In the genomic region with DNA sequence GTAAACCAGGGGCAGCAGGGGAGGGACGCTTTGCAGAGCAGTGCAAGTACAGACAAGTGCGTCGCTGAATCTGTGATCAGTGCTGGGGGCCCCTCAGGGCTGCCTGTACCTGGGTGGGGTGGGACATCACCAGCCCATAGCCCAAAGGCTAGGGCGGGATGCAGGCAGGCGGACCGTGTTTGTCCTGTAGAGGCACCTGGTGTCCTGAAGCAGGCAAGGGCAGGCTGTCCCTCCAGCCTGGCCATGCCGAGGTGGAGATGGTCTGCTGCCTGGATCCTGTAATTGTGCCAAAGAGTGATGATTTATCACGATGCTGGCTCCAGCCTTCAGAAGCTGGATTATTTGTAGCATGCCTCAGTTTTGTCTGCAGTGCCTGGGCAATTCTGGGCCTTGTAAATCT, we compare ENCODE assay signal across 16 cellular contexts.
DNase-seq lines count a peak whose midpoint lies in the region; ATAC-seq and TF ChIP-seq lines count a peak whose summit lies in the region.
"Had no signal": no experiment of that assay in that cellular context is flagged by ENCODE, and none has a peak within 500 bp of the region (broad histone marks: within the 10 kb centered on the region; RNA-seq: fewer than 3 reads in every experiment).

No MANE protein-coding gene starts in this region.

- H3K4me3 Mint-ChIP-seq in brain: peak overlapping the region in 4 of 5 experiments; percentile 18 to 46 (median 26)
- H3K4me3 Mint-ChIP-seq in nephron progenitor cell: peak overlapping the region; percentile 69
- H3K4me3 Mint-ChIP-seq in CD8-positive, alpha-beta T cell: no peak overlapping the region
- H3K4me3 Mint-ChIP-seq: activated naive CD4-positive, alpha-beta T cell treated with anti-CD3 and anti-CD28 coated beads for 36 hours; B cell had no signal

- H3K27ac Mint-ChIP-seq in brain: peak overlapping the region; percentile 45 to 91 (median 82)
- H3K27ac Mint-ChIP-seq in nephron progenitor cell: peak overlapping the region; percentile 86
- H3K27ac Mint-ChIP-seq in CD8-positive, alpha-beta T cell: no peak overlapping the region
- H3K27ac Mint-ChIP-seq: activated naive CD4-positive, alpha-beta T cell treated with anti-CD3 and anti-CD28 coated beads for 36 hours; B cell had no signal

- CTCF ChIA-PET in CD8-positive, alpha-beta T cell (lab: Charles Lee): interaction anchor here (1.4 kb wide), 1 partner anchor 141 kb away, joined by 4 read pairs; no protein-coding TSS in a partner anchor

- no peak overlapping the region for H2AFZ ChIP-seq in osteoblast (ENCODE audit: low read length)

- no peak overlapping the region for H3K4me3 ChIP-seq in BLaER1 treated with 17β-estradiol and CSF1 and Interleukin-3, amounts not matched to agents 10 nM and 100 nM
- no peak overlapping the region for H3K4me3 ChIP-seq in CD8-positive, alpha-beta T cell (ENCODE audit: low read depth, low read length)
- no peak overlapping the region for H3K4me3 ChIP-seq in osteoblast (ENCODE audit: insufficient read depth, low read length)
- H3K4me3 ChIP-seq: body of pancreas, left lung had no signal

- H3K4me1 Mint-ChIP-seq in brain (peaks cover 64% of the 10 kb centered on the region), nephron progenitor cell (peaks cover 95% of the 10 kb centered on the region)
- H3K4me1 Mint-ChIP-seq in CD8-positive, alpha-beta T cell (ENCODE audit: low read depth): peaks cover 4% of the 10 kb centered on the region

- no peaks in the 10 kb centered on the region for H3K79me2 ChIP-seq in osteoblast (ENCODE audit: insufficient read depth, low read length)

- H4K20me1 ChIP-seq in BLaER1 treated with 17β-estradiol and CSF1 and Interleukin-3, amounts not matched to agents 10 nM and 100 nM: peaks cover 0 to 17% (median 0%) of the 10 kb centered on the region in 11 experiments; a peak in 6 of 22 replicates
- H4K20me1 ChIP-seq in osteoblast (ENCODE audit: insufficient read depth, low read length): peaks cover 30% of the 10 kb centered on the region

- H3K27me3 Mint-ChIP-seq in brain: no peaks in the 10 kb centered on the region
- peaks cover 14% of the 10 kb centered on the region for H3K27me3 Mint-ChIP-seq in nephron progenitor cell (ENCODE audit: low read depth, poor library complexity)
- H3K27me3 Mint-ChIP-seq in CD8-positive, alpha-beta T cell (ENCODE audit: low read depth): no peaks in the 10 kb centered on the region

- H3K4me1 ChIP-seq in BLaER1 treated with 17β-estradiol and CSF1 and Interleukin-3, amounts not matched to agents 10 nM and 100 nM: peaks cover 23 to 96% (median 86%) of the 10 kb centered on the region in 10 experiments
- H3K4me1 ChIP-seq in CD8-positive, alpha-beta T cell (ENCODE audit: insufficient read depth, low read length): no peaks in the 10 kb centered on the region
- H3K4me1 ChIP-seq in osteoblast (ENCODE audit: insufficient read depth, low read length): no peaks in the 10 kb centered on the region

- no peaks in the 10 kb centered on the region for H3K9me3 ChIP-seq in BLaER1 treated with 17β-estradiol and CSF1 and Interleukin-3, amounts not matched to agents 10 nM and 100 nM (replicated peaks in 1 of 11)
- H3K9me3 ChIP-seq in CD8-positive, alpha-beta T cell (ENCODE audit: low read length): no peaks in the 10 kb centered on the region
- no peaks in the 10 kb centered on the region for H3K9me3 ChIP-seq in osteoblast (ENCODE audit: low read depth, low read length)
- H3K9me3 ChIP-seq: body of pancreas, left lung had no signal

- H3K36me3 Mint-ChIP-seq in brain (peaks cover 4% of the 10 kb centered on the region), nephron progenitor cell (ENCODE audit: low read depth) (no peaks in the 10 kb centered on the region)
- no peaks in the 10 kb centered on the region for H3K36me3 Mint-ChIP-seq in CD8-positive, alpha-beta T cell

- peak overlapping the region in 3 of 11 experiments; percentile 37 to 41 (median 38); a peak in 3 of 22 replicates for H3K9ac ChIP-seq in BLaER1 treated with 17β-estradiol and CSF1 and Interleukin-3, amounts not matched to agents 10 nM and 100 nM

- peak overlapping the region in 1 of 11 experiments; percentile 28; a peak in 1 of 22 replicates for H3K27ac ChIP-seq in BLaER1 treated with 17β-estradiol and CSF1 and Interleukin-3, amounts not matched to agents 10 nM and 100 nM
- H3K27ac ChIP-seq in CD8-positive, alpha-beta T cell (ENCODE audit: low read depth, low read length): no peak overlapping the region
- no peak overlapping the region for H3K27ac ChIP-seq in osteoblast (ENCODE audit: low read depth, low read length)
- H3K27ac ChIP-seq: body of pancreas, left lung had no signal

- DNase-seq in NCI-H1694 treated with DMSO at 0.1 percent for 48 hours (lab: John Stamatoyannopoulos, UW) (peak; percentile 87), nephron progenitor cell (peak; percentile 62), NCI-H748 treated with DMSO at 0.1 percent for 48 hours (lab: John Stamatoyannopoulos, UW) (no peak), osteoblast (ENCODE audit: insufficient read length, low spot score, missing footprints) (no peak)
- DNase-seq in CD8-positive, alpha-beta T cell: no peak
- no peak for DNase-seq in activated CD8-positive, alpha-beta memory T cell treated with anti-CD3 and anti-CD28 coated beads for 24 hours
- DNase-seq: activated naive CD4-positive, alpha-beta T cell treated with anti-CD3 and anti-CD28 coated beads for 36 hours; body of pancreas; dermis blood vessel endothelial cell; hypothalamus; left lung; SIG-M5; T-helper 9 cell had no signal

- H3K27me3 ChIP-seq in BLaER1 treated with 17β-estradiol and CSF1 and Interleukin-3, amounts not matched to agents 10 nM and 100 nM: peaks cover 0 to 47% (median 0%) of the 10 kb centered on the region in 11 experiments; a peak in 7 of 22 replicates
- no peaks in the 10 kb centered on the region for H3K27me3 ChIP-seq in CD8-positive, alpha-beta T cell (ENCODE audit: insufficient read depth, low read length)
- no peaks in the 10 kb centered on the region for H3K27me3 ChIP-seq in osteoblast (ENCODE audit: insufficient read depth, low read length)
- H3K27me3 ChIP-seq: body of pancreas, left lung had no signal

- peaks cover 0 to 4% (median 0%) of the 10 kb centered on the region in 5 experiments for H3K9me3 Mint-ChIP-seq in brain
- no peaks in the 10 kb centered on the region for H3K9me3 Mint-ChIP-seq in nephron progenitor cell
- no peaks in the 10 kb centered on the region for H3K9me3 Mint-ChIP-seq in CD8-positive, alpha-beta T cell
- H3K9me3 Mint-ChIP-seq: activated naive CD4-positive, alpha-beta T cell treated with anti-CD3 and anti-CD28 coated beads for 36 hours had no signal

- TF ChIP-seq CTCF in brain (conservative IDR thresholded peaks at IDR 0.05): no peak
- no peak for TF ChIP-seq CTCF in nephron progenitor cell (IDR thresholded peaks at IDR 0.05)
- TF ChIP-seq CTCF in CD8-positive, alpha-beta T cell (IDR thresholded peaks at IDR 0.05): no peak
- no peak for TF ChIP-seq CTCF in osteoblast (IDR thresholded peaks at IDR 0.05; ENCODE audit: extremely low read depth, low read depth, low read length)

- POLR2A ChIA-PET in CD8-positive, alpha-beta T cell (lab: Charles Lee): no interaction called here

- peak overlapping the region in 8 of 11 experiments; percentile 54 to 95 (median 85); a peak in 14 of 22 replicates for H3K4me2 ChIP-seq in BLaER1 treated with 17β-estradiol and CSF1 and Interleukin-3, amounts not matched to agents 10 nM and 100 nM
- no peak overlapping the region for H3K4me2 ChIP-seq in osteoblast (ENCODE audit: insufficient read depth, low read length)

- H3K36me3 ChIP-seq in BLaER1 treated with 17β-estradiol and CSF1 and Interleukin-3, amounts not matched to agents 10 nM and 100 nM: no peaks in the 10 kb centered on the region
- H3K36me3 ChIP-seq in CD8-positive, alpha-beta T cell (ENCODE audit: insufficient read depth, low read length): no peaks in the 10 kb centered on the region
- no peaks in the 10 kb centered on the region for H3K36me3 ChIP-seq in osteoblast (ENCODE audit: insufficient read depth, low read length)
- H3K36me3 ChIP-seq: left lung had no signal

- ATAC-seq in CD8-positive, alpha-beta T cell: no peak
- ATAC-seq: body of pancreas, left lung had no signal

- intact Hi-C loops in CD8-positive, alpha-beta T cell (cut with DNase I, micrococcal nuclease): no loop called here

Comparison
In these comparisons a context has a peak if more than half of its experiments do, and no peak if none do; other contexts are left out.
1. DNase-seq: peak in NCI-H1694 treated with DMSO at 0.1 percent for 48 hours (single experiment) and nephron progenitor cell (single experiment); none in NCI-H748 treated with DMSO at 0.1 percent for 48 hours (single experiment), CD8-positive, alpha-beta T cell (0 of 7), osteoblast (single experiment) and activated CD8-positive, alpha-beta memory T cell treated with anti-CD3 and anti-CD28 coated beads for 24 hours (single experiment).